ENCODE assay signal across 6 cellular contexts in the genomic region with DNA sequence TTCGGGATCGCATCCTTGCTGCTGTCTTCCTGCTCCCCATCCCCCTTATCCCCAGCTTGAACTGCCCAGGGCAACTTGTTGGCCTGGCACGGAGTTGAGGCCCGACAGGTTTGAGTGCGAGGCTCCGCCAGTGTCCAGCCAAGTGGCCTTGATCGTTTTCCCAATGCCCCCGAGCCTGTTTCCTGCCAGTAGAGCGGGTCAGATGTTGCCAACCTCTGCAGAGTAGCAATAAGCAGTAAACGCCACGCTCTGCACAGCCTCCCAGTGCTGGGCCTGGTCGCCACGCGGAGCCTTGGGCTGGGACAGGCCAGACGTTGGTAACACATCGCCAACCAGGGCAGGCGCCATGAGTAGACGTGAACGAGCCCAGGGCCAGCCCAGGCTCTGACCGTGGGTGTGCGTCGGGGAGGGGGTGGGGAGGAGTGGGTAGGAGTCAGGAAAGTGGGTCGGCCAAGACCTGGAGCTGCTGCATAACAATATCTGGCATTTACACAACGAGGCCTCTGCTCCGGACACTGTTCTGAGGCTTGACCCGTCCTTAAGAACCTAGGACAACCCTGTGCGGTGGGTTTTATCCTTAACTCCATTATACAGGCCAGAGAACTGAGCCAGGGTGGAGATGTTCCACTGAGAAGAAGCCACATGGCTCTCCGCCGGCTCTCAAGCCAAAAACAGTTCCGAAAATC. TPM values are rescaled to one million over a fixed set of nuclear protein-coding genes. Genes with fewer than 3 reads are reported as not detected.
DNase-seq lines count a peak whose midpoint lies in the region; ATAC-seq and TF ChIP-seq lines count a peak whose summit lies in the region.

No MANE protein-coding gene starts in this region.

- no peaks in the 10 kb centered on the region for H3K79me2 ChIP-seq in mammary epithelial cell (ENCODE audit: insufficient read depth, low read length)

- dilution Hi-C loops in mammary epithelial cell (cut with HindIII; ENCODE audit: low sequenced_read_pairs) = no loop called here

- WGBS in mammary epithelial cell (ENCODE audit: low coverage, missing lambda C conversion rate) = 13% methylated on average over 27 of the region's 30 CpGs

- H3K9me3 ChIP-seq in mammary epithelial cell (replicated peaks; ENCODE audit: insufficient read depth, low read length) (no peaks in the 10 kb centered on the region), neuron (ENCODE audit: low read length) (no peaks in the 10 kb centered on the region)

- H2AFZ ChIP-seq in mammary epithelial cell (ENCODE audit: low read depth, low read length) (peak overlapping the region; percentile 89), neuron (ENCODE audit: low read depth, low read length) (peak overlapping the region; percentile 59)

- H3K27ac ChIP-seq in C4-2B (peak overlapping the region; percentile 95), mammary epithelial cell (ENCODE audit: insufficient read depth, low read depth, low read length) (peak overlapping the region; percentile 18)

- peak; percentile 59 for TF ChIP-seq CTCF in C4-2B (conservative IDR thresholded peaks at IDR 0.05)
- no peak for TF ChIP-seq CTCF in mammary epithelial cell (conservative IDR thresholded peaks at IDR 0.05 in 1 of 2, IDR thresholded peaks at IDR 0.05 in 1 of 2; ENCODE audit: extremely low read depth in 1 of 2, insufficient read depth in 1 of 2, low read depth in 1 of 2, low read length in 2 of 2)

- H3K4me1 ChIP-seq in mammary epithelial cell (ENCODE audit: insufficient read depth, low read length) (peaks cover 48% of the 10 kb centered on the region), neuron (ENCODE audit: insufficient read depth, low read length) (peaks cover 17% of the 10 kb centered on the region)

- H3K4me3 ChIP-seq in mammary epithelial cell (replicated peaks in 1 of 3; ENCODE audit: insufficient read depth in 1 of 3, low read depth in 2 of 3, low read length in 3 of 3) (peak overlapping the region; percentile 43 to 68 (median 49)), neuron (ENCODE audit: low read length) (peak overlapping the region; percentile 56)

- peak overlapping the region; percentile 98 for H3K4me2 ChIP-seq in mammary epithelial cell (ENCODE audit: insufficient read depth, low read depth, low read length)

- no peaks in the 10 kb centered on the region for H4K20me1 ChIP-seq in mammary epithelial cell (ENCODE audit: insufficient read depth, low read length)

- H3K9ac ChIP-seq in mammary epithelial cell (ENCODE audit: insufficient read depth, low read length) = no peak overlapping the region

- ATAC-seq in HG03066 (IDR thresholded peaks at IDR 0.05; ENCODE audit: low read depth, unreplicated experiment) = peak; percentile 8
- no peak for ATAC-seq in HG02798 (IDR thresholded peaks at IDR 0.05; ENCODE audit: poor library complexity, unreplicated experiment)
- ATAC-seq in HG03139 (IDR thresholded peaks at IDR 0.05; ENCODE audit: unreplicated experiment) = no peak

- no TSS peak for BruUV-seq in mammary epithelial cell (replicated peaks; lab: Mats Ljungman, UMichigan)

- no peaks in the 10 kb centered on the region for H3K27me3 ChIP-seq in mammary epithelial cell (ENCODE audit: insufficient read depth, low read length)
- H3K27me3 ChIP-seq in neuron (ENCODE audit: insufficient read depth, low read length) = no peaks in the 10 kb centered on the region

- intact Hi-C loops in mammary epithelial cell (cut with micrococcal nuclease) = loop anchor here (1.0 to 2.0 kb wide), 3 partner anchors 8 to 78 kb away; a partner anchor contains a TSS

- no peaks in the 10 kb centered on the region for H3K36me3 ChIP-seq in mammary epithelial cell (ENCODE audit: insufficient read depth, low read length)
- H3K36me3 ChIP-seq in neuron (ENCODE audit: insufficient read depth, low read length) = no peaks in the 10 kb centered on the region

- DNase-seq in mammary epithelial cell = no peak

- in situ Hi-C loops in mammary epithelial cell (cut with MboI; ENCODE audit: low sequenced_read_pairs in 2 of 2) = no loop called here

- CTCF ChIA-PET in mammary epithelial cell (lab: Charles Lee; ENCODE audit: low non-redundant PET) = interaction anchor here (0.5 to 1.5 kb wide), 4 partner anchors 9 to 180 kb away, joined by 3 to 15 read pairs (median 6); a partner anchor contains a TSS

RNA-seq across cellular contexts. Expression of a gene that starts 0.4 kb away (rescaled TPM):
- 10 to 100 TPM in 1 of 2 donors, 1 to 10 TPM in 1; 9.7 to 10.0 TPM for total RNA-seq in mammary epithelial cell
- 15.4 TPM for polyA plus RNA-seq in mammary epithelial cell
- 3.2 TPM for polyA minus RNA-seq in mammary epithelial cell

RNA-seq across cellular contexts. Expression of a gene that starts 0.6 kb away (rescaled TPM):
- 10 to 100 TPM; 20.5 to 24.9 TPM for total RNA-seq in mammary epithelial cell
- polyA plus RNA-seq in mammary epithelial cell = 34.8 TPM
- 29.5 TPM for polyA minus RNA-seq in mammary epithelial cell

RNA-seq across cellular contexts. Expression of a gene that starts 7.2 kb away (rescaled TPM):
- total RNA-seq in mammary epithelial cell = 10 to 100 TPM; 51.0 to 61.1 TPM
- polyA plus RNA-seq in mammary epithelial cell = 65.6 TPM
- 52.8 TPM for polyA minus RNA-seq in mammary epithelial cell

RNA-seq across cellular contexts. Expression of a gene that starts 8.9 kb away (rescaled TPM):
- total RNA-seq in mammary epithelial cell = 100 to 1,000 TPM in 1 of 2 donors, 10 to 100 TPM in 1; 90.5 to 107 TPM
- polyA plus RNA-seq in mammary epithelial cell = 129 TPM
- 147 TPM for polyA minus RNA-seq in mammary epithelial cell

RNA-seq across cellular contexts. Expression of a gene that starts 19.2 kb away (rescaled TPM):
- under 1 TPM in 1 of 2 donors, not detected in 1; 0.14 TPM for total RNA-seq in mammary epithelial cell
- not detected for polyA plus RNA-seq in mammary epithelial cell
- polyA minus RNA-seq in mammary epithelial cell = not detected
